9 cellular contexts compared by ENCODE assay signal in genomic region chrY:13478126-13478750, GRCh38. TPM values are rescaled to one million over a fixed set of nuclear protein-coding genes. Genes with fewer than 3 reads are reported as not detected.
DNase-seq lines count a peak whose midpoint lies in the region; ATAC-seq and TF ChIP-seq lines count a peak whose summit lies in the region.
"Had no signal": no experiment of that assay in that cellular context is flagged by ENCODE, and none has a peak within 500 bp of the region (broad histone marks: within the 10 kb centered on the region; RNA-seq: fewer than 3 reads in every experiment).

No MANE protein-coding gene starts in this region.

- H3K4me1 ChIP-seq in trophoblast cell (ENCODE audit: control insufficient read depth in 1 of 2, insufficient read depth in 2 of 2, low read length in 2 of 2): peaks cover 3 to 4% of the 10 kb centered on the region in 2 experiments

- no peak overlapping the region for H2BK120ac ChIP-seq in trophoblast cell (ENCODE audit: insufficient read depth, low read length, poor library complexity)

- no peak for TF ChIP-seq CTCF in type B pancreatic cell (conservative IDR thresholded peaks at IDR 0.05)

- H4K8ac ChIP-seq in trophoblast cell (ENCODE audit: low read depth, low read length): no peak overlapping the region

- peaks cover 5% of the 10 kb centered on the region for H3K79me2 ChIP-seq in trophoblast cell (ENCODE audit: control insufficient read depth, insufficient read depth, low read length, poor library complexity)

- H3K27ac Mint-ChIP-seq in effector memory CD8-positive, alpha-beta T cell: peak overlapping the region; percentile 96 to 97
- H3K27ac Mint-ChIP-seq in type B pancreatic cell: no peak overlapping the region
- H3K27ac Mint-ChIP-seq: nephron had no signal

- H3K27ac ChIP-seq in trophoblast cell (ENCODE audit: low read depth, low read length): peak overlapping the region; percentile 60

- H3K14ac ChIP-seq in trophoblast cell (ENCODE audit: low read length): no peak overlapping the region

- no peak overlapping the region for H2BK12ac ChIP-seq in trophoblast cell (ENCODE audit: low read length)

- H3K79me1 ChIP-seq in trophoblast cell (ENCODE audit: low read length): peaks cover 12% of the 10 kb centered on the region

- DNase-seq in activated CD4-positive, CD25-positive, alpha-beta regulatory T cell (lab: John Stamatoyannopoulos, UW): peak in 3 of 4 experiments; percentile 0 to 1 (median 1)
- no peak for DNase-seq in activated CD4-positive, CD25-positive, alpha-beta regulatory T cell treated with anti-CD3 and anti-CD28 coated beads, Interleukin-2, amount 50 U/mL, for 72 hours
- DNase-seq in RPMI8226 (peak; percentile 69), trophoblast cell (peak in 1 of 2 donors; percentile 35), NCI-H1436 (lab: John Stamatoyannopoulos, UW) (no peak), type B pancreatic cell (ENCODE audit: extremely low spot score, unreplicated experiment) (no peak), Kasumi-1 (lab: John Stamatoyannopoulos, UW) (no peak)
- peak; percentile 36 to 60 (median 37) for DNase-seq in effector memory CD8-positive, alpha-beta T cell

- no peaks in the 10 kb centered on the region for H3K9me3 ChIP-seq in trophoblast cell (ENCODE audit: insufficient read depth, low read depth, low read length)

- no peaks in the 10 kb centered on the region for H3K27me3 Mint-ChIP-seq in effector memory CD8-positive, alpha-beta T cell
- no peaks in the 10 kb centered on the region for H3K27me3 Mint-ChIP-seq in type B pancreatic cell

- no peak overlapping the region for H3K23ac ChIP-seq in trophoblast cell (ENCODE audit: low read length)

- H3K4me2 ChIP-seq in trophoblast cell (ENCODE audit: low read length): peak overlapping the region; percentile 46

- no peak overlapping the region for H2BK5ac ChIP-seq in trophoblast cell (ENCODE audit: low read depth, low read length, poor library complexity)

- no peaks in the 10 kb centered on the region for H3K9me3 Mint-ChIP-seq in effector memory CD8-positive, alpha-beta T cell
- H3K9me3 Mint-ChIP-seq in type B pancreatic cell: no peaks in the 10 kb centered on the region
- H3K9me3 Mint-ChIP-seq: nephron had no signal

- no peak overlapping the region for H3K4ac ChIP-seq in trophoblast cell (ENCODE audit: low read depth, low read length)

- no peak overlapping the region for H2AFZ ChIP-seq in trophoblast cell (ENCODE audit: insufficient read depth, low read length, poor library complexity)

- H3K36me3 ChIP-seq in trophoblast cell (ENCODE audit: control insufficient read depth in 1 of 2, insufficient read depth in 2 of 2, low read length in 2 of 2): peaks cover 7% of the 10 kb centered on the region in 2 experiments

- no CpG with 5 or more reads among the region's 14 CpGs for WGBS in trophoblast cell (ENCODE audit: extremely low coverage, insufficient coverage, insufficient read length)

- peak; percentile 45 for ATAC-seq in effector memory CD8-positive, alpha-beta T cell (replicated peaks)

- H3K27me3 ChIP-seq in trophoblast cell (ENCODE audit: insufficient read depth, low read length): no peaks in the 10 kb centered on the region

- no peak overlapping the region for H3K9ac ChIP-seq in trophoblast cell (ENCODE audit: low read length)

- no peak overlapping the region for H3K4me3 ChIP-seq in trophoblast cell (ENCODE audit: low read depth, low read length)

- H3K18ac ChIP-seq in trophoblast cell (ENCODE audit: low read length): no peak overlapping the region

- no peak overlapping the region for H2AK5ac ChIP-seq in trophoblast cell (ENCODE audit: low read length)

- peak overlapping the region; percentile 84 to 94 for H3K4me3 Mint-ChIP-seq in effector memory CD8-positive, alpha-beta T cell
- no peak overlapping the region for H3K4me3 Mint-ChIP-seq in type B pancreatic cell
- H3K4me3 Mint-ChIP-seq: nephron had no signal

- no peak overlapping the region for H4K12ac ChIP-seq in trophoblast cell (ENCODE audit: low read depth, low read length)

- no peak overlapping the region for H4K91ac ChIP-seq in trophoblast cell (ENCODE audit: low read depth, low read length)

- peaks cover 16 to 43% of the 10 kb centered on the region in 2 donors for H3K4me1 Mint-ChIP-seq in effector memory CD8-positive, alpha-beta T cell (ENCODE audit: low read depth in 2 of 2)
- no peaks in the 10 kb centered on the region for H3K4me1 Mint-ChIP-seq in type B pancreatic cell (ENCODE audit: unreplicated experiment)
- H3K4me1 Mint-ChIP-seq: nephron had no signal

- peaks cover 33% of the 10 kb centered on the region for H3K36me3 Mint-ChIP-seq in effector memory CD8-positive, alpha-beta T cell (ENCODE audit: insufficient read depth)
- no peaks in the 10 kb centered on the region for H3K36me3 Mint-ChIP-seq in type B pancreatic cell

RNA-seq across cellular contexts. Expression of gene UTY, which starts 1.6 kb away (rescaled TPM):
- polyA plus RNA-seq in trophoblast cell (2013): 6.7 and 6.8 TPM in 2 replicates
- total RNA-seq in type B pancreatic cell (ENCODE audit: low replicate concordance): not detected in 2 replicates

Comparison
In these comparisons a context has a peak if more than half of its experiments do, and no peak if none do; other contexts are left out.
1. DNase-seq: peak in activated CD4-positive, CD25-positive, alpha-beta regulatory T cell (3 of 4), RPMI8226 (single experiment) and effector memory CD8-positive, alpha-beta T cell (3 of 3); none in activated CD4-positive, CD25-positive, alpha-beta regulatory T cell treated with anti-CD3 and anti-CD28 coated beads, Interleukin-2, amount 50 U/mL, for 72 hours (single experiment), NCI-H1436 (single experiment), type B pancreatic cell (single experiment) and Kasumi-1 (0 of 2).